Comparison of ENCODE assay signal across 16 cellular contexts in the genomic region with DNA sequence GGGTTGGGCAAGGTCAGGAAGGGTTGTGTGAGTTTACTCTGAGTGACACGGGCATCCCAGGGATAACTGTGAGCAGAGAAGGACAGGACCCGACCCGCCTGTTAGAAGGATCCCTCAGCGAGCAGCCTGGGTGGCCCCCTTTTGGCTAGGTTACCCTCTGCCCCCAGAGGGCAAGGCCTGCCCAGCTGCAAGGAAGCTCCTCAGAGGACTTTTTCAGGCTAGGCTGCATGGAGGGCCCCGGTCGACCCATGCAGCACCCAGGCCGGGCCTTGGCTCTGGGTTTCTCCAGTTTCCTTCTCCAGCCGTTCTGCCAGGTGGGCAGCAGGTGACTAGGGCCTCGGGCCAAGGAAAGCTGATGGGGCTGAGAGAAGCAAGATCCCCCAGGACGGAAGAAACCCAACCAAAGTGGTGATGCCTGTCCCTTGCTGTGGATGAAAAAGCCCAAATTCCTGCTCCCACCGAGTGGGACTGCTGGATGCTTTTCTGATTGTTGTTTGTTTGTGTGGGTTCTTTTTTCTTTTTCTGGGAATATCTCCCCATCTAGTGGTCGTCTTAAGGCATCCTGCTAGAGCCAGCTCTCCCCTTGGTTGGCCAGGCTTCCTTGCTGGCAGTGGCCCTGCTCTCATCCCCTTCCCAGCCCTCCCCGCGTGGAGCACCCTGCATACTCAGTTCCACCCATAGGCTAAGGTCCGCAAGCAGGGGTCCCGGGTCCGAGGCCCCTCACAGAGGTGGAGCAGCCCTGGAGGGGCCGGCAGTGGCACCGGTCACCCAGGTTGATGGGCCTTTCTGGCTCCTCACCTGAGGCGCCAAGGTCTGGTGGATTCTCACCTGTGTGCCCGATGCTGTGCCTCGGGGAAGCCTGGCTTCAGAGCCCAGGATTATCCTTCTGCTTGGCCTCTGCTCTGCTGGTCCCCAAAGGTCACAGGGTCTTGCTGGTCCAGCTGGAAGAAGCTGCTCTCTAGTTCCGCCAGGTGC. TPM values are rescaled to one million over a fixed set of nuclear protein-coding genes. Genes with fewer than 3 reads are reported as not detected.
DNase-seq lines count a peak whose midpoint lies in the region; ATAC-seq and TF ChIP-seq lines count a peak whose summit lies in the region.
"Had no signal": no experiment of that assay in that cellular context is flagged by ENCODE, and none has a peak within 500 bp of the region (broad histone marks: within the 10 kb centered on the region; RNA-seq: fewer than 3 reads in every experiment).

No MANE protein-coding gene starts in this region.

- in situ Hi-C loops in brain microvascular endothelial cell (cut with HindIII; ENCODE audit: low pct_ligation_motif_present, low sequenced_read_pairs) = no loop called here

- no peaks in the 10 kb centered on the region for H3K9me3 Mint-ChIP-seq in neural crest cell
- H3K9me3 Mint-ChIP-seq: naive thymus-derived CD8-positive, alpha-beta T cell had no signal

- no peak overlapping the region for H3K4me3 ChIP-seq in HCT116 (replicated peaks in 1 of 2; ENCODE audit: low read depth in 1 of 2, low read length in 2 of 2)
- H3K4me3 ChIP-seq in brain microvascular endothelial cell (ENCODE audit: low read depth, low read length) = no peak overlapping the region
- H3K4me3 ChIP-seq: colonic mucosa had no signal

- H3K27ac ChIP-seq in HCT116 (ENCODE audit: low read depth, low read length) = no peak overlapping the region
- H3K27ac ChIP-seq in brain microvascular endothelial cell = no peak overlapping the region
- H3K27ac ChIP-seq: colonic mucosa, thyroid gland had no signal

- H3K27me3 Mint-ChIP-seq in neural crest cell (ENCODE audit: low read depth) = peaks cover 13% of the 10 kb centered on the region

- H3K9me3 ChIP-seq in HCT116 (ENCODE audit: control insufficient read depth in 1 of 2, insufficient read depth in 1 of 2, low read depth in 1 of 2, low read length in 2 of 2) = no peaks in the 10 kb centered on the region
- H3K9me3 ChIP-seq: colonic mucosa, thyroid gland had no signal

- BruUV-seq in HCT116 (replicated peaks; lab: Mats Ljungman, UMichigan) = no TSS peak

- no peak overlapping the region for H3K27ac Mint-ChIP-seq in neural crest cell (ENCODE audit: unreplicated experiment)

- TF ChIP-seq CTCF in HCT116 (IDR thresholded peaks at IDR 0.05 in 2 of 3, conservative IDR thresholded peaks at IDR 0.05 in 1 of 3; ENCODE audit: borderline replicate concordance in 1 of 3, insufficient read depth in 1 of 3, low read depth in 2 of 3, low read length in 2 of 3) (peak in 2 of 3 experiments; percentile 16 to 19; a peak in 1 of 6 replicates), brain microvascular endothelial cell (IDR thresholded peaks at IDR 0.05; ENCODE audit: low read depth, low read length, missing control alignments) (peak; percentile 35), neural crest cell (conservative IDR thresholded peaks at IDR 0.05) (peak; percentile 18)

- H2AFZ ChIP-seq in HCT116 (ENCODE audit: low read depth, low read length, poor library complexity, severe bottlenecking) = no peak overlapping the region

- no peaks in the 10 kb centered on the region for H3K79me2 ChIP-seq in HCT116 (ENCODE audit: insufficient read depth, low read length)

- TF ChIP-seq POLR2A in HCT116 (IDR thresholded peaks at IDR 0.05; ENCODE audit: borderline replicate concordance, extremely low read depth, insufficient read depth, insufficient read length) = no peak

- H3K4me1 ChIP-seq in HCT116 (ENCODE audit: control insufficient read depth in 1 of 2, insufficient read depth in 2 of 2, low read length in 2 of 2) = no peaks in the 10 kb centered on the region
- H3K4me1 ChIP-seq: colonic mucosa had no signal

- POLR2A ChIA-PET in HCT116 (lab: Charles Lee) = no interaction called here

- no peaks in the 10 kb centered on the region for H3K36me3 Mint-ChIP-seq in neural crest cell (ENCODE audit: low read depth)
- H3K36me3 Mint-ChIP-seq: naive thymus-derived CD8-positive, alpha-beta T cell had no signal

- TF ChIP-seq RAD21 in HCT116 (IDR thresholded peaks at IDR 0.05; ENCODE audit: low read depth) = 0 out of 2 replicates have a peak, but pooled peaks have one; percentile 23

- CTCF ChIA-PET in HCT116 (lab: Charles Lee) = no interaction called here

- no peak overlapping the region for H3K4me2 ChIP-seq in HCT116 (ENCODE audit: low read length)

- H3K27me3 ChIP-seq in HCT116 (ENCODE audit: insufficient read depth, low read length) (no peaks in the 10 kb centered on the region), brain microvascular endothelial cell (replicated peaks) (peaks cover 3% of the 10 kb centered on the region)
- H3K27me3 ChIP-seq: thyroid gland had no signal

- H4K20me1 ChIP-seq in HCT116 (ENCODE audit: insufficient read depth) = no peaks in the 10 kb centered on the region

- peak; percentile 12 for DNase-seq in DMS53 (lab: John Stamatoyannopoulos, UW)
- no peak for DNase-seq in DMS53 treated with DMSO at 0.1 percent for 48 hours (lab: John Stamatoyannopoulos, UW; ENCODE audit: unreplicated experiment)
- DNase-seq in HCT116 (ENCODE audit: low read depth, low spot score) = no peak
- no peak for DNase-seq in brain microvascular endothelial cell
- no peak for DNase-seq in neural crest cell (ENCODE audit: low read depth, low spot score)
- DNase-seq in middle frontal gyrus (ENCODE audit: extremely low spot score, low spot score) = no peak
- no peak for DNase-seq in NCI-H510A treated with DMSO at 0.1 percent for 48 hours (lab: John Stamatoyannopoulos, UW)
- DNase-seq in NCI-H128 (lab: John Stamatoyannopoulos, UW; ENCODE audit: unreplicated experiment) = no peak
- DNase-seq: activated gamma-delta T cell treated with Interleukin-2 at 50 U/mL for 16 hours; colonic mucosa; HCEC 1CT; kidney glomerular epithelial cell; naive thymus-derived CD8-positive, alpha-beta T cell; NCI-H1694; thyroid gland had no signal

- H3K36me3 ChIP-seq in HCT116 (ENCODE audit: control insufficient read depth in 1 of 2, insufficient read depth in 2 of 2, low read length in 2 of 2) (no peaks in the 10 kb centered on the region), brain microvascular endothelial cell (replicated peaks) (no peaks in the 10 kb centered on the region)
- H3K36me3 ChIP-seq: colonic mucosa, thyroid gland had no signal

- H3K9me2 ChIP-seq in HCT116 (ENCODE audit: insufficient read depth) = no peaks in the 10 kb centered on the region

- H3K9ac ChIP-seq in HCT116 (ENCODE audit: low read length) = no peak overlapping the region

- H3K4me3 Mint-ChIP-seq in neural crest cell = no peak overlapping the region

- peaks cover 13% of the 10 kb centered on the region for H3K4me1 Mint-ChIP-seq in neural crest cell

- RAD21 ChIA-PET in HCT116 (lab: Charles Lee; ENCODE audit: low non-redundant PET in 1 of 2, low total read pairs in 2 of 2, uncharacterized antibody in 2 of 2, unreplicated experiment in 2 of 2) = no interaction called here

- intact Hi-C loops in HCT116 (cut with micrococcal nuclease) = no loop called here

- ATAC-seq in HCT116 = no peak
- ATAC-seq: naive thymus-derived CD8-positive, alpha-beta T cell had no signal

TF ChIP-seq in HCT116, 20 proteins besides CTCF, POLR2A, EP300 and RAD21 (continues in another document):
- TF ChIP-seq, protein P1, sequence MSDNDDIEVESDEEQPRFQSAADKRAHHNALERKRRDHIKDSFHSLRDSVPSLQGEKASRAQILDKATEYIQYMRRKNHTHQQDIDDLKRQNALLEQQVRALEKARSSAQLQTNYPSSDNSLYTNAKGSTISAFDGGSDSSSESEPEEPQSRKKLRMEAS (IDR thresholded peaks at IDR 0.05) = no peak
- no peak for TF ChIP-seq EZH2 (IDR thresholded peaks at IDR 0.05)
- TF ChIP-seq, protein P2, sequence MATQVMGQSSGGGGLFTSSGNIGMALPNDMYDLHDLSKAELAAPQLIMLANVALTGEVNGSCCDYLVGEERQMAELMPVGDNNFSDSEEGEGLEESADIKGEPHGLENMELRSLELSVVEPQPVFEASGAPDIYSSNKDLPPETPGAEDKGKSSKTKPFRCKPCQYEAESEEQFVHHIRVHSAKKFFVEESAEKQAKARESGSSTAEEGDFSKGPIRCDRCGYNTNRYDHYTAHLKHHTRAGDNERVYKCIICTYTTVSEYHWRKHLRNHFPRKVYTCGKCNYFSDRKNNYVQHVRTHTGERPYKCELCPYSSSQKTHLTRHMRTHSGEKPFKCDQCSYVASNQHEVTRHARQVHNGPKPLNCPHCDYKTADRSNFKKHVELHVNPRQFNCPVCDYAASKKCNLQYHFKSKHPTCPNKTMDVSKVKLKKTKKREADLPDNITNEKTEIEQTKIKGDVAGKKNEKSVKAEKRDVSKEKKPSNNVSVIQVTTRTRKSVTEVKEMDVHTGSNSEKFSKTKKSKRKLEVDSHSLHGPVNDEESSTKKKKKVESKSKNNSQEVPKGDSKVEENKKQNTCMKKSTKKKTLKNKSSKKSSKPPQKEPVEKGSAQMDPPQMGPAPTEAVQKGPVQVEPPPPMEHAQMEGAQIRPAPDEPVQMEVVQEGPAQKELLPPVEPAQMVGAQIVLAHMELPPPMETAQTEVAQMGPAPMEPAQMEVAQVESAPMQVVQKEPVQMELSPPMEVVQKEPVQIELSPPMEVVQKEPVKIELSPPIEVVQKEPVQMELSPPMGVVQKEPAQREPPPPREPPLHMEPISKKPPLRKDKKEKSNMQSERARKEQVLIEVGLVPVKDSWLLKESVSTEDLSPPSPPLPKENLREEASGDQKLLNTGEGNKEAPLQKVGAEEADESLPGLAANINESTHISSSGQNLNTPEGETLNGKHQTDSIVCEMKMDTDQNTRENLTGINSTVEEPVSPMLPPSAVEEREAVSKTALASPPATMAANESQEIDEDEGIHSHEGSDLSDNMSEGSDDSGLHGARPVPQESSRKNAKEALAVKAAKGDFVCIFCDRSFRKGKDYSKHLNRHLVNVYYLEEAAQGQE (IDR thresholded peaks at IDR 0.05; ENCODE audit: low read depth) = no peak
- TF ChIP-seq JUND (IDR thresholded peaks at IDR 0.05) = no peak
- no peak for TF ChIP-seq CEBPB (IDR thresholded peaks at IDR 0.05; ENCODE audit: low read depth)
- TF ChIP-seq CBX3 (IDR thresholded peaks at IDR 0.05; ENCODE audit: low read depth) = no peak
- no peak for TF ChIP-seq YY1 (IDR thresholded peaks at IDR 0.05; ENCODE audit: extremely low read depth, insufficient replicate concordance, low read depth, low read length)
- TF ChIP-seq POLR2AphosphoS5 (IDR thresholded peaks at IDR 0.05; ENCODE audit: low read depth, low read length) = no peak

RNA-seq across cellular contexts. Expression of a gene that starts 1.8 kb away (rescaled TPM):
- total RNA-seq in HCT116 (2021; ENCODE audit: unreplicated experiment) (not detected), neural crest cell (0.23 and 0.39 TPM in 2 replicates)
- polyA plus RNA-seq in HCT116 (2012) = not detected in 2 replicates

RNA-seq across cellular contexts. Expression of a gene that starts 11.9 kb away (rescaled TPM):
- total RNA-seq in HCT116 (2021; ENCODE audit: unreplicated experiment) (not detected), neural crest cell (not detected in 2 replicates)
- polyA plus RNA-seq in HCT116 (2012) = not detected in 2 replicates
- total RNA-seq: colonic mucosa; naive thymus-derived CD8-positive, alpha-beta T cell; T-helper 1 cell treated with Interleukin-12 subunit alpha and Interleukin-12 subunit beta and Interleukin-4 antibody, amounts not matched to agents 30 ng/mL and 1 ng/mL, for 36 hours; thyroid gland had no signal
- polyA plus RNA-seq: naive thymus-derived CD8-positive, alpha-beta T cell had no signal

RNA-seq across cellular contexts. Expression of a gene that starts 32.8 kb away (rescaled TPM):
- 2.9 TPM for total RNA-seq in HCT116 (2021; ENCODE audit: unreplicated experiment)
- 0.61 and 1.2 TPM in 2 replicates for polyA plus RNA-seq in HCT116 (2012)
- total RNA-seq in neural crest cell = 0.77 and 1.6 TPM in 2 replicates

RNA-seq across cellular contexts. Expression of a gene that starts 57.3 kb away (rescaled TPM):
- total RNA-seq in HCT116 (2021; ENCODE audit: unreplicated experiment) (28.9 TPM), neural crest cell (51.8 and 58.8 TPM in 2 replicates)
- 29.9 and 32.1 TPM in 2 replicates for polyA plus RNA-seq in HCT116 (2012)
